In the genomic region with DNA sequence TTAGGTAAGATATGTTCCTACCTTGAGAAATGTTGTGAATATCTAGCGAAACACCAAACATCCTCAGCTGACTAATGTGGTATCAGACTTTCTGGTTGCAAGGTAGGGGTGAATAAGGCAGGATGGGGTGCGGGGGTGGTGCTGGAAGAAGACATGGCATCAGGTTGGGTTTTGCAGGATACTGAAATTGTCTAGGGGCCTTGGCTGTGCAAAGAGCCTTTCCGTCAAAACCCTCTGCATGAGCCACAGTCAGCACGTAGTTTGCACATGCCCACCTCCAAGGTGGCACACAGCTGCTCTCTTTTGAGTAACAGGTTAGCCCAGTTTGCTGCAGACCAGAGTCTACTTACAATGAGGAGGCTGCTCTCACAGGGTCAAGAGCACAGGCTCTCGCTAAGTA, we compare ENCODE assay signal across 13 cellular contexts. TPM values are rescaled to one million over a fixed set of nuclear protein-coding genes. Genes with fewer than 3 reads are reported as not detected.
DNase-seq lines count a peak whose midpoint lies in the region; ATAC-seq and TF ChIP-seq lines count a peak whose summit lies in the region.
"Had no signal": no experiment of that assay in that cellular context is flagged by ENCODE, and none has a peak within 500 bp of the region (broad histone marks: within the 10 kb centered on the region; RNA-seq: fewer than 3 reads in every experiment).

No MANE protein-coding gene starts in this region.

- H3K27ac Mint-ChIP-seq in T-helper 2 cell treated with Interferon-gamma antibody and Interleukin-4, amounts not matched to agents 5 μg/mL and 100 μg/mL, for 36 hours = peak overlapping the region; percentile 88
- H3K27ac Mint-ChIP-seq: endodermal cell had no signal

- H3K4me1 ChIP-seq in effector memory CD4-positive, alpha-beta T cell (ENCODE audit: control insufficient read depth, insufficient read depth, low read length, poor library complexity, severe bottlenecking) = peaks cover 41% of the 10 kb centered on the region
- no peaks in the 10 kb centered on the region for H3K4me1 ChIP-seq in gastrocnemius medialis

- H3K27me3 ChIP-seq in effector memory CD4-positive, alpha-beta T cell (replicated peaks; ENCODE audit: control insufficient read depth, insufficient read depth, low read length, poor library complexity, severe bottlenecking) = no peaks in the 10 kb centered on the region
- no peaks in the 10 kb centered on the region for H3K27me3 ChIP-seq in gastrocnemius medialis
- H3K27me3 ChIP-seq: ovary had no signal

- H3K9me3 Mint-ChIP-seq in T-helper 2 cell treated with Interferon-gamma antibody and Interleukin-4, amounts not matched to agents 5 μg/mL and 100 μg/mL, for 36 hours = peaks cover 14% of the 10 kb centered on the region
- H3K9me3 Mint-ChIP-seq: endodermal cell, H9 had no signal

- peak overlapping the region; percentile 57 for H3K27ac ChIP-seq in effector memory CD4-positive, alpha-beta T cell (ENCODE audit: insufficient read depth, low read length, poor library complexity, severe bottlenecking)
- H3K27ac ChIP-seq in gastrocnemius medialis = no peak overlapping the region
- H3K27ac ChIP-seq: ovary had no signal

- ATAC-seq in GM21423 (IDR thresholded peaks at IDR 0.05; ENCODE audit: unreplicated experiment) (no peak), gastrocnemius medialis (no peak)

- TF ChIP-seq CTCF in gastrocnemius medialis (IDR thresholded peaks at IDR 0.05 in 4 of 5, conservative IDR thresholded peaks at IDR 0.05 in 1 of 5) = no peak

- peaks cover 75% of the 10 kb centered on the region for H3K4me1 Mint-ChIP-seq in T-helper 2 cell treated with Interferon-gamma antibody and Interleukin-4, amounts not matched to agents 5 μg/mL and 100 μg/mL, for 36 hours (ENCODE audit: low read depth)
- H3K4me1 Mint-ChIP-seq: endodermal cell, H9 had no signal

- peak; percentile 53 for DNase-seq in T-helper 2 cell treated with Interferon-gamma antibody and Interleukin-4, amounts not matched to agents 5 μg/mL and 100 μg/mL, for 36 hours (ENCODE audit: low spot score)
- DNase-seq in activated CD8-positive, alpha-beta memory T cell treated with anti-CD3 and anti-CD28 coated beads, Interleukin-2, amount 50 U/mL, for 48 hours = peak; percentile 72
- DNase-seq in effector memory CD4-positive, alpha-beta T cell = no peak
- peak; percentile 21 to 39 for DNase-seq in stimulated activated CD8-positive, alpha-beta memory T cell treated with anti-CD3 and anti-CD28 coated beads, Interleukin-7, amount 100 ng/mL, for 4 hours (ENCODE audit: low read depth in 2 of 2)
- DNase-seq in gastrocnemius medialis = no peak
- DNase-seq in ecto neural progenitor cell (ENCODE audit: low spot score) = no peak
- DNase-seq: endodermal cell, H9, mesendoderm, NCI-H2029 treated with DMSO at 0.1 percent for 48 hours, ovary, SW 1271 had no signal

- peaks cover 82% of the 10 kb centered on the region for H3K36me3 Mint-ChIP-seq in T-helper 2 cell treated with Interferon-gamma antibody and Interleukin-4, amounts not matched to agents 5 μg/mL and 100 μg/mL, for 36 hours (ENCODE audit: low read depth)

- H3K4me3 ChIP-seq in effector memory CD4-positive, alpha-beta T cell (ENCODE audit: insufficient read depth, low read depth, low read length, poor library complexity, severe bottlenecking) = no peak overlapping the region
- no peak overlapping the region for H3K4me3 ChIP-seq in gastrocnemius medialis
- H3K4me3 ChIP-seq: ovary had no signal

- H3K27me3 Mint-ChIP-seq in T-helper 2 cell treated with Interferon-gamma antibody and Interleukin-4, amounts not matched to agents 5 μg/mL and 100 μg/mL, for 36 hours (ENCODE audit: low read depth) = no peaks in the 10 kb centered on the region

- TF ChIP-seq POLR2A in gastrocnemius medialis (IDR thresholded peaks at IDR 0.05) = no peak

- intact Hi-C loops in gastrocnemius medialis (cut with DNase I; ENCODE audit: low total_unique reads) = no loop called here

- in situ Hi-C loops in gastrocnemius medialis (cut with MboI; ENCODE audit: low sequenced_read_pairs in 4 of 4) = no loop called here

- peaks cover 11% of the 10 kb centered on the region for H3K36me3 ChIP-seq in effector memory CD4-positive, alpha-beta T cell (ENCODE audit: control insufficient read depth, insufficient read depth, low read length)
- H3K36me3 ChIP-seq in gastrocnemius medialis = peaks cover 0 to 35% of the 10 kb centered on the region in 2 donors
- H3K36me3 ChIP-seq: ovary had no signal

- peaks cover 3% of the 10 kb centered on the region for H3K9me3 ChIP-seq in effector memory CD4-positive, alpha-beta T cell (ENCODE audit: control insufficient read depth, low read length)
- no peaks in the 10 kb centered on the region for H3K9me3 ChIP-seq in gastrocnemius medialis
- H3K9me3 ChIP-seq: ovary had no signal

- H3K4me3 Mint-ChIP-seq in T-helper 2 cell treated with Interferon-gamma antibody and Interleukin-4, amounts not matched to agents 5 μg/mL and 100 μg/mL, for 36 hours = peak overlapping the region; percentile 57
- H3K4me3 Mint-ChIP-seq: endodermal cell, H9 had no signal

RNA-seq across cellular contexts. Expression of gene SFXN1, which starts 42.0 kb away (rescaled TPM):
- total RNA-seq in gastrocnemius medialis = 10 to 100 TPM in 3 of 4 donors, 1 to 10 TPM in 1; 5.8 to 16.7 (median 13.1) TPM

Comparison
In these comparisons a context has a peak if more than half of its experiments do, and no peak if none do; other contexts are left out.
1. DNase-seq: peak in T-helper 2 cell treated with Interferon-gamma antibody and Interleukin-4, amounts not matched to agents 5 μg/mL and 100 μg/mL, for 36 hours (single experiment), activated CD8-positive, alpha-beta memory T cell treated with anti-CD3 and anti-CD28 coated beads, Interleukin-2, amount 50 U/mL, for 48 hours (single experiment) and stimulated activated CD8-positive, alpha-beta memory T cell treated with anti-CD3 and anti-CD28 coated beads, Interleukin-7, amount 100 ng/mL, for 4 hours (2 of 2); none in effector memory CD4-positive, alpha-beta T cell (0 of 3), gastrocnemius medialis (0 of 2) and ecto neural progenitor cell (single experiment).